1 cellular context compared by ENCODE assay signal in genomic region chr1:154856049-154856448, GRCh38.
TF ChIP-seq lines count a peak whose summit lies in the region.

No MANE protein-coding gene starts in this region.

TF ChIP-seq in WTC11, 78 proteins besides CTCF, POLR2A, EP300 and RAD21 (continued from another document):
- TF ChIP-seq ATF6 (CRISPR knock-in tag; IDR thresholded peaks at IDR 0.05): no peak
- TF ChIP-seq MAX (CRISPR knock-in tag; IDR thresholded peaks at IDR 0.05): no peak
- no peak for TF ChIP-seq ATF1 (CRISPR knock-in tag; IDR thresholded peaks at IDR 0.05)
- TF ChIP-seq ATF2 (CRISPR knock-in tag; IDR thresholded peaks at IDR 0.05; ENCODE audit: borderline replicate concordance, low read depth): no peak
